In the genomic region with DNA sequence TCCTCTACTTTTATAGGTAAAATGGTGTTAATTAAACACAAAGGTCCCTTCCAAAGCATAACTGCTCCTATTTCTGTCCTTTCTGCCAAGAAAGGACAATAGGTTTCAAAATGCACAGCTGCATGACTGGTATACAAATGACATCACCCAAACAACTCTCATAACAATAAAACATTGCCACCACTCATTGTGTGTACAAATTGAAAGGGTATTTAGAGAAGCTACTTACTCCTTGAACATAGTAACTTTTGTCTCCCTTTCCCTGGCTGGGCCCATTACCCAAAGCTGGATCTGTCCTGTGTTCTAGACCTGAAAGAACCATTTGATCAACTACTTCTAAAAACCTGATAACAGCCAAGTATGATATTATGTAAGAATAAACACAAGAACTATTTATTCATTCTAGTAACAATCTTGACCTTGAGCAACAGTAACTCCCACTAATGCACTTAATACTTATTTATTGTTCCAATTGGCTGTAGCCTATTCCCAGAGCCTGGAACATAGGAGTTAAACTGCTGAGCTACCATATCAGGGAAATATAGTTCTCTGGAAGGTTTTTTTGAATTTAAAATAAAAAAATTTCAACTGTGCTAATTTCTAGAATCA, we compare ENCODE assay signal across 1 cellular context.
TF ChIP-seq lines count a peak whose summit lies in the region.

No MANE protein-coding gene starts in this region.

TF ChIP-seq in HepG2, 621 proteins besides CTCF, POLR2A, EP300 and RAD21:
- TF ChIP-seq CC2D1A (CRISPR knock-in tag; IDR thresholded peaks at IDR 0.05) (no peak), ZFP82 (CRISPR knock-in tag; IDR thresholded peaks at IDR 0.05; ENCODE audit: borderline replicate concordance) (no peak), SMARCC2 (IDR thresholded peaks at IDR 0.05) (no peak), AHR (CRISPR knock-in tag; IDR thresholded peaks at IDR 0.05) (no peak), FOXO1 (CRISPR knock-in tag; IDR thresholded peaks at IDR 0.05) (no peak), ATF7 (IDR thresholded peaks at IDR 0.05) (0 out of 2 replicates have a peak, but pooled peaks have one; percentile 19), ATF7 (CRISPR knock-in tag; IDR thresholded peaks at IDR 0.05) (no peak)
